Comparison of ENCODE assay signal across 1 cellular context in genomic region chr15:40825661-40826088, GRCh38.
TF ChIP-seq lines count a peak whose summit lies in the region.

No MANE protein-coding gene starts in this region.

TF ChIP-seq in HepG2, 621 proteins besides CTCF, POLR2A, EP300 and RAD21:
- TF ChIP-seq, protein P1, sequence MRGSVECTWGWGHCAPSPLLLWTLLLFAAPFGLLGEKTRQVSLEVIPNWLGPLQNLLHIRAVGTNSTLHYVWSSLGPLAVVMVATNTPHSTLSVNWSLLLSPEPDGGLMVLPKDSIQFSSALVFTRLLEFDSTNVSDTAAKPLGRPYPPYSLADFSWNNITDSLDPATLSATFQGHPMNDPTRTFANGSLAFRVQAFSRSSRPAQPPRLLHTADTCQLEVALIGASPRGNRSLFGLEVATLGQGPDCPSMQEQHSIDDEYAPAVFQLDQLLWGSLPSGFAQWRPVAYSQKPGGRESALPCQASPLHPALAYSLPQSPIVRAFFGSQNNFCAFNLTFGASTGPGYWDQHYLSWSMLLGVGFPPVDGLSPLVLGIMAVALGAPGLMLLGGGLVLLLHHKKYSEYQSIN (CRISPR knock-in tag; IDR thresholded peaks at IDR 0.05; ENCODE audit: borderline replicate concordance) = no peak
- TF ChIP-seq, protein P2, sequence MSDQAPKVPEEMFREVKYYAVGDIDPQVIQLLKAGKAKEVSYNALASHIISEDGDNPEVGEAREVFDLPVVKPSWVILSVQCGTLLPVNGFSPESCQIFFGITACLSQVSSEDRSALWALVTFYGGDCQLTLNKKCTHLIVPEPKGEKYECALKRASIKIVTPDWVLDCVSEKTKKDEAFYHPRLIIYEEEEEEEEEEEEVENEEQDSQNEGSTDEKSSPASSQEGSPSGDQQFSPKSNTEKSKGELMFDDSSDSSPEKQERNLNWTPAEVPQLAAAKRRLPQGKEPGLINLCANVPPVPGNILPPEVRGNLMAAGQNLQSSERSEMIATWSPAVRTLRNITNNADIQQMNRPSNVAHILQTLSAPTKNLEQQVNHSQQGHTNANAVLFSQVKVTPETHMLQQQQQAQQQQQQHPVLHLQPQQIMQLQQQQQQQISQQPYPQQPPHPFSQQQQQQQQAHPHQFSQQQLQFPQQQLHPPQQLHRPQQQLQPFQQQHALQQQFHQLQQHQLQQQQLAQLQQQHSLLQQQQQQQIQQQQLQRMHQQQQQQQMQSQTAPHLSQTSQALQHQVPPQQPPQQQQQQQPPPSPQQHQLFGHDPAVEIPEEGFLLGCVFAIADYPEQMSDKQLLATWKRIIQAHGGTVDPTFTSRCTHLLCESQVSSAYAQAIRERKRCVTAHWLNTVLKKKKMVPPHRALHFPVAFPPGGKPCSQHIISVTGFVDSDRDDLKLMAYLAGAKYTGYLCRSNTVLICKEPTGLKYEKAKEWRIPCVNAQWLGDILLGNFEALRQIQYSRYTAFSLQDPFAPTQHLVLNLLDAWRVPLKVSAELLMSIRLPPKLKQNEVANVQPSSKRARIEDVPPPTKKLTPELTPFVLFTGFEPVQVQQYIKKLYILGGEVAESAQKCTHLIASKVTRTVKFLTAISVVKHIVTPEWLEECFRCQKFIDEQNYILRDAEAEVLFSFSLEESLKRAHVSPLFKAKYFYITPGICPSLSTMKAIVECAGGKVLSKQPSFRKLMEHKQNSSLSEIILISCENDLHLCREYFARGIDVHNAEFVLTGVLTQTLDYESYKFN (CRISPR knock-in tag; conservative IDR thresholded peaks at IDR 0.05) = no peak
- TF ChIP-seq TAF1 (CRISPR knock-in tag; IDR thresholded peaks at IDR 0.05) = no peak
- TF ChIP-seq ZNF3 (CRISPR knock-in tag; IDR thresholded peaks at IDR 0.05) = no peak
- no peak for TF ChIP-seq GTF3A (CRISPR knock-in tag; conservative IDR thresholded peaks at IDR 0.05)
- TF ChIP-seq, protein P3, sequence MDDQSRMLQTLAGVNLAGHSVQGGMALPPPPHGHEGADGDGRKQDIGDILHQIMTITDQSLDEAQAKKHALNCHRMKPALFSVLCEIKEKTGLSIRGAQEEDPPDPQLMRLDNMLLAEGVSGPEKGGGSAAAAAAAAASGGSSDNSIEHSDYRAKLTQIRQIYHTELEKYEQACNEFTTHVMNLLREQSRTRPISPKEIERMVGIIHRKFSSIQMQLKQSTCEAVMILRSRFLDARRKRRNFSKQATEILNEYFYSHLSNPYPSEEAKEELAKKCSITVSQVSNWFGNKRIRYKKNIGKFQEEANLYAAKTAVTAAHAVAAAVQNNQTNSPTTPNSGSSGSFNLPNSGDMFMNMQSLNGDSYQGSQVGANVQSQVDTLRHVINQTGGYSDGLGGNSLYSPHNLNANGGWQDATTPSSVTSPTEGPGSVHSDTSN (CRISPR knock-in tag; IDR thresholded peaks at IDR 0.05; ENCODE audit: borderline replicate concordance) = no peak
- no peak for TF ChIP-seq PHB2 (IDR thresholded peaks at IDR 0.05; ENCODE audit: partially characterized antibody)
- no peak for TF ChIP-seq TCF12 (IDR thresholded peaks at IDR 0.05)
- no peak for TF ChIP-seq TCF12 (CRISPR knock-in tag; IDR thresholded peaks at IDR 0.05)
- TF ChIP-seq ZNF747 (CRISPR knock-in tag; IDR thresholded peaks at IDR 0.05; ENCODE audit: borderline replicate concordance) = no peak
- no peak for TF ChIP-seq ZNF570 (CRISPR knock-in tag; IDR thresholded peaks at IDR 0.05; ENCODE audit: borderline replicate concordance)
- no peak for TF ChIP-seq NFE2L2 (IDR thresholded peaks at IDR 0.05; ENCODE audit: low read length)
- TF ChIP-seq NFIC (IDR thresholded peaks at IDR 0.05; ENCODE audit: low read length) = no peak
- TF ChIP-seq CHD4 (IDR thresholded peaks at IDR 0.05; ENCODE audit: borderline replicate concordance, low read length) = no peak
- no peak for TF ChIP-seq ZSCAN20 (CRISPR knock-in tag; IDR thresholded peaks at IDR 0.05; ENCODE audit: borderline replicate concordance)
- TF ChIP-seq, protein P4, sequence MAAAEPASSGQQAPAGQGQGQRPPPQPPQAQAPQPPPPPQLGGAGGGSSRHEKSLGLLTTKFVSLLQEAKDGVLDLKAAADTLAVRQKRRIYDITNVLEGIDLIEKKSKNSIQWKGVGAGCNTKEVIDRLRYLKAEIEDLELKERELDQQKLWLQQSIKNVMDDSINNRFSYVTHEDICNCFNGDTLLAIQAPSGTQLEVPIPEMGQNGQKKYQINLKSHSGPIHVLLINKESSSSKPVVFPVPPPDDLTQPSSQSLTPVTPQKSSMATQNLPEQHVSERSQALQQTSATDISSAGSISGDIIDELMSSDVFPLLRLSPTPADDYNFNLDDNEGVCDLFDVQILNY (CRISPR knock-in tag; conservative IDR thresholded peaks at IDR 0.05) = no peak
- no peak for TF ChIP-seq NFE2L1 (CRISPR knock-in tag; IDR thresholded peaks at IDR 0.05; ENCODE audit: borderline replicate concordance)
- TF ChIP-seq, protein P5, sequence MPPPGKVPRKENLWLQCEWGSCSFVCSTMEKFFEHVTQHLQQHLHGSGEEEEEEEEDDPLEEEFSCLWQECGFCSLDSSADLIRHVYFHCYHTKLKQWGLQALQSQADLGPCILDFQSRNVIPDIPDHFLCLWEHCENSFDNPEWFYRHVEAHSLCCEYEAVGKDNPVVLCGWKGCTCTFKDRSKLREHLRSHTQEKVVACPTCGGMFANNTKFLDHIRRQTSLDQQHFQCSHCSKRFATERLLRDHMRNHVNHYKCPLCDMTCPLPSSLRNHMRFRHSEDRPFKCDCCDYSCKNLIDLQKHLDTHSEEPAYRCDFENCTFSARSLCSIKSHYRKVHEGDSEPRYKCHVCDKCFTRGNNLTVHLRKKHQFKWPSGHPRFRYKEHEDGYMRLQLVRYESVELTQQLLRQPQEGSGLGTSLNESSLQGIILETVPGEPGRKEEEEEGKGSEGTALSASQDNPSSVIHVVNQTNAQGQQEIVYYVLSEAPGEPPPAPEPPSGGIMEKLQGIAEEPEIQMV (CRISPR knock-in tag; IDR thresholded peaks at IDR 0.05; ENCODE audit: low read depth) = no peak
- TF ChIP-seq ZNF546 (CRISPR knock-in tag; conservative IDR thresholded peaks at IDR 0.05) = no peak
